In genomic region chr16:630815-631405, GRCh38 we compare ENCODE assay signal across 12 cellular contexts. TPM values are rescaled to one million over a fixed set of nuclear protein-coding genes. Genes with fewer than 3 reads are reported as not detected.
DNase-seq lines count a peak whose midpoint lies in the region; ATAC-seq and TF ChIP-seq lines count a peak whose summit lies in the region.
"Had no signal": no experiment of that assay in that cellular context is flagged by ENCODE, and none has a peak within 500 bp of the region (broad histone marks: within the 10 kb centered on the region; RNA-seq: fewer than 3 reads in every experiment).

Gene WFIKKN1 (plus strand): TSS chr16:630985. CDS start chr16:631254, 269 bp downstream.

- intact Hi-C loops in stomach (cut with DNase I; ENCODE audit: low total_unique reads): no loop called here

- TF ChIP-seq EP300 in stomach (IDR thresholded peaks at IDR 0.05): no peak

- ATAC-seq in left lobe of liver (peak; percentile 6), GM21529 (IDR thresholded peaks at IDR 0.05; ENCODE audit: unreplicated experiment) (no peak)
- ATAC-seq: gastroesophageal sphincter had no signal

- DNase-seq in DMS53 (lab: John Stamatoyannopoulos, UW) (peak; percentile 49), DMS53 treated with DMSO at 0.1 percent for 48 hours (lab: John Stamatoyannopoulos, UW; ENCODE audit: unreplicated experiment) (no peak), astrocyte of the hippocampus (ENCODE audit: low read depth, low spot score) (peak; percentile 45), left lobe of liver (ENCODE audit: low spot score) (peak; percentile 70), stomach (peak; percentile 71), AG20443 (ENCODE audit: low spot score) (no peak), NOMO-1 treated with dmso at 0.1 percent for 144 hours (lab: John Stamatoyannopoulos, UW; ENCODE audit: unreplicated experiment) (no peak)
- DNase-seq: 8988T, NCI-H1092 treated with DMSO at 0.1 percent for 48 hours had no signal

- H3K36me3 ChIP-seq in stomach: peaks cover 17 to 59% (median 55%) of the 10 kb centered on the region in 4 donors

- peaks cover 32 to 51% (median 47%) of the 10 kb centered on the region in 4 donors for H3K4me1 ChIP-seq in stomach

- H3K4me3 ChIP-seq in stomach: no peak within 1 kb of the TSS
- H3K4me3 ChIP-seq: gastroesophageal sphincter, SJSA1 had no signal

- H3K27ac ChIP-seq in stomach: peak within 1 kb of the TSS in 2 of 5 donors; percentile 1 to 14
- H3K27ac ChIP-seq: gastroesophageal sphincter, SJSA1 had no signal

- WGBS in stomach, 5 donors: 2 to 9% (median 4%) methylated on average over 7 to 23 of the region's 23 CpGs

- H3K27me3 ChIP-seq in stomach: peaks cover 0 to 13% (median 0%) of the 10 kb centered on the region in 3 donors
- H3K27me3 ChIP-seq: SJSA1 had no signal

- no peaks in the 10 kb centered on the region for H3K9me3 ChIP-seq in stomach
- H3K9me3 ChIP-seq: gastroesophageal sphincter, SJSA1 had no signal

- no peak for TF ChIP-seq CTCF in stomach (IDR thresholded peaks at IDR 0.05)

- TF ChIP-seq POLR2A in stomach (IDR thresholded peaks at IDR 0.05): no peak

RNA-seq across cellular contexts. Expression of gene WFIKKN1, which starts in this region (rescaled TPM):
- total RNA-seq in left lobe of liver (0.96 TPM), stomach (10 to 100 TPM in 1 of 5 donors, 1 to 10 TPM in 1, under 1 TPM in 2, not detected in 1; 0.14 to 25.8 (median 2.5) TPM)
- polyA plus RNA-seq in stomach: 1 to 10 TPM; 1.0 to 2.0 (median 1.5) TPM

Comparison
In these comparisons a context has a peak if more than half of its experiments do, and no peak if none do; other contexts are left out.
1. DNase-seq: peak in DMS53 (single experiment), astrocyte of the hippocampus (single experiment) and stomach (single experiment); none in DMS53 treated with DMSO at 0.1 percent for 48 hours (single experiment), AG20443 (single experiment) and NOMO-1 treated with dmso at 0.1 percent for 144 hours (single experiment).
2. Peak in DNase-seq and ATAC-seq in left lobe of liver; RNA of the gene not detected or under 1 TPM.